In genomic region chr9:90114641-90115040, GRCh38 we compare ENCODE assay signal across 21 cellular contexts.
DNase-seq lines count a peak whose midpoint lies in the region; ATAC-seq, FAIRE-seq and TF ChIP-seq lines count a peak whose summit lies in the region.
"Had no signal": no experiment of that assay in that cellular context is flagged by ENCODE, and none has a peak within 500 bp of the region (broad histone marks: within the 10 kb centered on the region; RNA-seq: fewer than 3 reads in every experiment).

No MANE protein-coding gene starts in this region.

- H3K27ac Mint-ChIP-seq in MCF 10A (ENCODE audit: low read depth, unreplicated experiment): no peak overlapping the region
- H3K27ac Mint-ChIP-seq: CD8-positive, alpha-beta T cell had no signal

- H3K9me3 ChIP-seq in breast epithelium: no peaks in the 10 kb centered on the region

- no peaks in the 10 kb centered on the region for H3K9me3 Mint-ChIP-seq in MCF 10A (ENCODE audit: unreplicated experiment)

- H3K4me3 Mint-ChIP-seq in MCF 10A (ENCODE audit: unreplicated experiment): no peak overlapping the region
- H3K4me3 Mint-ChIP-seq: CD8-positive, alpha-beta T cell had no signal

- no peaks in the 10 kb centered on the region for H3K27me3 Mint-ChIP-seq in MCF 10A (ENCODE audit: insufficient read depth, unreplicated experiment)

- BruUV-seq in MCF 10A (replicated peaks; lab: Mats Ljungman, UMichigan): no TSS peak

- peaks cover 8% of the 10 kb centered on the region for H3K4me1 Mint-ChIP-seq in MCF 10A (ENCODE audit: insufficient read depth, unreplicated experiment)

- POLR2A ChIA-PET in MCF 10A (lab: Yijun Ruan, JAX): interaction anchor here (0.5 to 1.3 kb wide), 2 partner anchors 8 to 55 kb away, joined by 3 read pairs; no protein-coding TSS in a partner anchor

- ATAC-seq in foreskin keratinocyte (peak; percentile 98), HG02678 (IDR thresholded peaks at IDR 0.05; ENCODE audit: unreplicated experiment) (no peak), GM21529 (IDR thresholded peaks at IDR 0.05; ENCODE audit: unreplicated experiment) (no peak)
- ATAC-seq: CD8-positive, alpha-beta T cell had no signal

- DNase-seq in MCF 10A (ENCODE audit: unreplicated experiment) (peak; percentile 33), breast epithelium (ENCODE audit: low spot score in 2 of 2) (no peak), bronchial epithelial cell (ENCODE audit: low read depth) (peak; percentile 88), foreskin keratinocyte (peak; percentile 82 to 91), H4 (ENCODE audit: low spot score) (no peak), activated T-cell treated with anti-CD3 and anti-CD28 coated beads for 4 hours (no peak)
- DNase-seq: 8988T; AML-193; C1 segment of cervical spinal cord; CD8-positive, alpha-beta T cell; KG1; NCI-H1105; NCI-H1694; NCI-H2081; NCI-H2171; NCI-H524 treated with DMSO at 0.1 percent for 48 hours; SHP77 had no signal

- H3K4me3 ChIP-seq in breast epithelium (no peak overlapping the region), bronchial epithelial cell (ENCODE audit: low read depth, low read length) (no peak overlapping the region)

- CTCF ChIA-PET in MCF 10A (lab: Yijun Ruan, JAX): interaction anchor here (0.6 to 0.9 kb wide), 3 partner anchors 15 to 516 kb away, joined by 3 to 4 read pairs (median 3); no protein-coding TSS in a partner anchor

- TF ChIP-seq CTCF in MCF 10A (IDR thresholded peaks at IDR 0.05; ENCODE audit: unreplicated experiment) (no peak), breast epithelium (IDR thresholded peaks at IDR 0.05) (no peak), bronchial epithelial cell (IDR thresholded peaks at IDR 0.05; ENCODE audit: insufficient read depth, low read length, severe bottlenecking) (no peak), foreskin keratinocyte (conservative IDR thresholded peaks at IDR 0.05) (no peak)

- H3K27ac ChIP-seq in breast epithelium (no peak overlapping the region), foreskin keratinocyte (no peak overlapping the region)

- no peaks in the 10 kb centered on the region for H3K36me3 Mint-ChIP-seq in MCF 10A (ENCODE audit: insufficient read depth, unreplicated experiment)

- no peak for FAIRE-seq in bronchial epithelial cell (lab: Jason Lieb, UNC)
- FAIRE-seq: GM12892, H54 had no signal

- no peak for TF ChIP-seq POLR2A in breast epithelium (IDR thresholded peaks at IDR 0.05)

- intact Hi-C loops in MCF 10A (cut with micrococcal nuclease): no loop called here
- intact Hi-C loops in breast epithelium (cut with DNase I; ENCODE audit: low total_unique reads): loop anchor here (5.0 kb wide), 1 partner anchor 723 kb away; no protein-coding TSS in a partner anchor

- no peaks in the 10 kb centered on the region for H3K36me3 ChIP-seq in breast epithelium
- H3K36me3 ChIP-seq in bronchial epithelial cell (ENCODE audit: control insufficient read depth, insufficient read depth, low read length): no peaks in the 10 kb centered on the region

- H3K4me1 ChIP-seq in breast epithelium (no peaks in the 10 kb centered on the region), foreskin keratinocyte (peaks cover 13% of the 10 kb centered on the region)

- H3K27me3 ChIP-seq in breast epithelium (peaks cover 0 to 8% of the 10 kb centered on the region in 2 donors), bronchial epithelial cell (ENCODE audit: control insufficient read depth, insufficient read depth, low read length) (no peaks in the 10 kb centered on the region), foreskin keratinocyte (no peaks in the 10 kb centered on the region)

Comparison
In these comparisons a context has a peak if more than half of its experiments do, and no peak if none do; other contexts are left out.
1. DNase-seq: peak in MCF 10A (single experiment), bronchial epithelial cell (single experiment) and foreskin keratinocyte (2 of 2); none in breast epithelium (0 of 2), H4 (single experiment) and activated T-cell treated with anti-CD3 and anti-CD28 coated beads for 4 hours (single experiment).